Comparison of ENCODE assay signal across 15 cellular contexts in genomic region chr12:112839386-112839972, GRCh38. TPM values are rescaled to one million over a fixed set of nuclear protein-coding genes. Genes with fewer than 3 reads are reported as not detected.
DNase-seq lines count a peak whose midpoint lies in the region; TF ChIP-seq lines count a peak whose summit lies in the region.
"Had no signal": no experiment of that assay in that cellular context is flagged by ENCODE, and none has a peak within 500 bp of the region (broad histone marks: within the 10 kb centered on the region; RNA-seq: fewer than 3 reads in every experiment).

No MANE protein-coding gene starts in this region.

- no peak overlapping the region for H3K27ac Mint-ChIP-seq in activated T-helper 1 cell treated with anti-CD3 and anti-CD28 coated beads, Interleukin-12 subunit alpha, Interleukin-12 subunit beta, Interleukin-2, Interleukin-4 antibody, amounts not matched to agents 30 ng/mL and 10 ng/mL and 1 ng/mL, durations not matched to agents 14 hours and 24 hours and 36 hours
- H3K27ac Mint-ChIP-seq: activated CD4-positive, alpha-beta T cell treated with anti-CD3 and anti-CD28 coated beads, Interleukin-2, amount 10 ng/mL, durations not matched to agents 7 days and 5 days had no signal

- H4K20me1 ChIP-seq in fibroblast of lung (ENCODE audit: control insufficient read depth, extremely low read depth, insufficient read depth, low read length) (no peaks in the 10 kb centered on the region), smooth muscle cell (ENCODE audit: low read depth) (no peaks in the 10 kb centered on the region)

- H3K4me3 Mint-ChIP-seq in activated T-helper 1 cell treated with anti-CD3 and anti-CD28 coated beads, Interleukin-12 subunit alpha, Interleukin-12 subunit beta, Interleukin-2, Interleukin-4 antibody, amounts not matched to agents 30 ng/mL and 10 ng/mL and 1 ng/mL, durations not matched to agents 14 hours and 24 hours and 36 hours = no peak overlapping the region
- H3K4me3 Mint-ChIP-seq: activated CD4-positive, alpha-beta T cell treated with anti-CD3 and anti-CD28 coated beads, Interleukin-2, amount 10 ng/mL, durations not matched to agents 7 days and 5 days had no signal

- peaks cover 5% of the 10 kb centered on the region for H3F3A ChIP-seq in smooth muscle cell (ENCODE audit: low read depth)

- TF ChIP-seq CTCF in fibroblast of lung (conservative IDR thresholded peaks at IDR 0.05 in 1 of 2, IDR thresholded peaks at IDR 0.05 in 1 of 2; ENCODE audit: low read depth in 1 of 2, low read length in 2 of 2) (no peak), smooth muscle cell (IDR thresholded peaks at IDR 0.05; ENCODE audit: borderline replicate concordance, insufficient read depth, poor library complexity, severe bottlenecking) (no peak)

- H3K36me3 ChIP-seq in SK-N-MC (ENCODE audit: insufficient read depth, low read length) (no peaks in the 10 kb centered on the region), fibroblast of lung (ENCODE audit: control insufficient read depth, insufficient read depth, low read length) (no peaks in the 10 kb centered on the region), smooth muscle cell (ENCODE audit: low read depth) (no peaks in the 10 kb centered on the region), HAP-1 (replicated peaks) (no peaks in the 10 kb centered on the region)

- H3K27me3 ChIP-seq in fibroblast of lung (ENCODE audit: control insufficient read depth, insufficient read depth, low read length) (no peaks in the 10 kb centered on the region), smooth muscle cell (ENCODE audit: low read depth) (no peaks in the 10 kb centered on the region), HAP-1 (ENCODE audit: low read depth) (peaks cover 14% of the 10 kb centered on the region)

- H3K9me3 Mint-ChIP-seq in activated T-helper 1 cell treated with anti-CD3 and anti-CD28 coated beads, Interleukin-12 subunit alpha, Interleukin-12 subunit beta, Interleukin-2, Interleukin-4 antibody, amounts not matched to agents 30 ng/mL and 10 ng/mL and 1 ng/mL, durations not matched to agents 14 hours and 24 hours and 36 hours = no peaks in the 10 kb centered on the region
- H3K9me3 Mint-ChIP-seq: activated CD4-positive, alpha-beta T cell treated with anti-CD3 and anti-CD28 coated beads, Interleukin-2, amount 10 ng/mL, durations not matched to agents 7 days and 5 days had no signal

- H3K9ac ChIP-seq in SK-N-MC (ENCODE audit: insufficient read length) (no peak overlapping the region), fibroblast of lung (ENCODE audit: insufficient read depth, low read length) (no peak overlapping the region), smooth muscle cell (ENCODE audit: low read depth) (no peak overlapping the region)

- H3K9me3 ChIP-seq in SK-N-MC (ENCODE audit: low read depth, low read length) = no peaks in the 10 kb centered on the region
- no peaks in the 10 kb centered on the region for H3K9me3 ChIP-seq in fibroblast of lung (ENCODE audit: control insufficient read depth, insufficient read depth, low read depth, low read length)
- no peaks in the 10 kb centered on the region for H3K9me3 ChIP-seq in smooth muscle cell (replicated peaks; ENCODE audit: low read depth)
- H3K9me3 ChIP-seq in HAP-1 = no peaks in the 10 kb centered on the region

- intact Hi-C loops in activated T-helper 1 cell treated with anti-CD3 and anti-CD28 coated beads, Interleukin-12 subunit alpha, Interleukin-12 subunit beta, Interleukin-2, Interleukin-4 antibody, amounts not matched to agents 30 ng/mL and 10 ng/mL and 1 ng/mL, durations not matched to agents 14 hours and 24 hours and 36 hours (cut with micrococcal nuclease) = no loop called here

- no peak overlapping the region for H2AFZ ChIP-seq in fibroblast of lung (ENCODE audit: low read length)
- H2AFZ ChIP-seq in smooth muscle cell (ENCODE audit: low read depth) = no peak overlapping the region

- H3K4me3 ChIP-seq in SK-N-MC (no peak overlapping the region), fibroblast of lung (replicated peaks in 1 of 4; ENCODE audit: control extremely low read depth in 1 of 4, insufficient read depth in 1 of 4, low read depth in 3 of 4, low read length in 4 of 4) (no peak overlapping the region), smooth muscle cell (no peak overlapping the region), HAP-1 (no peak overlapping the region)

- no peak overlapping the region for H3K4me2 ChIP-seq in fibroblast of lung (ENCODE audit: extremely low read depth, insufficient read depth, low read length)
- peak overlapping the region; percentile 48 for H3K4me2 ChIP-seq in smooth muscle cell

- peaks cover 13% of the 10 kb centered on the region for H3K27me3 Mint-ChIP-seq in activated T-helper 1 cell treated with anti-CD3 and anti-CD28 coated beads, Interleukin-12 subunit alpha, Interleukin-12 subunit beta, Interleukin-2, Interleukin-4 antibody, amounts not matched to agents 30 ng/mL and 10 ng/mL and 1 ng/mL, durations not matched to agents 14 hours and 24 hours and 36 hours (ENCODE audit: insufficient read depth)

- DNase-seq in HPDE6-E6E7 (ENCODE audit: extremely low spot score) = peak; percentile 54
- no peak for DNase-seq in SK-N-MC (ENCODE audit: low read depth, low spot score)
- peak; percentile 4 to 87 for DNase-seq in fibroblast of lung (ENCODE audit: low read depth in 2 of 2)
- DNase-seq in smooth muscle cell (lab: John Stamatoyannopoulos, UW; ENCODE audit: unreplicated experiment) = no peak
- DNase-seq in activated T-helper 1 cell treated with anti-CD3 and anti-CD28 coated beads, Interleukin-12 subunit alpha, Interleukin-12 subunit beta, Interleukin-2, Interleukin-4 antibody, amounts not matched to agents 30 ng/mL and 10 ng/mL and 1 ng/mL, durations not matched to agents 14 hours and 24 hours and 36 hours (ENCODE audit: low spot score) = no peak
- no peak for DNase-seq in HAP-1 (ENCODE audit: low spot score in 2 of 2)
- DNase-seq in superior temporal gyrus (ENCODE audit: extremely low spot score) = no peak
- no peak for DNase-seq in NCI-H1105 (lab: John Stamatoyannopoulos, UW)
- DNase-seq: activated CD4-positive, alpha-beta T cell treated with anti-CD3 and anti-CD28 coated beads, Interleukin-2, amount 10 ng/mL, durations not matched to agents 7 days and 5 days; activated naive CD4-positive, alpha-beta T cell; GDM1; NCI-H1930; occipital lobe; stimulated activated CD4-positive, alpha-beta T cell treated with anti-CD3 and anti-CD28 coated beads, Interleukin-4, amount 100 ng/mL, for 1 hour had no signal

- 39% methylated on average over 5 of the region's 5 CpGs for whole genome bisulfite sequencing in smooth muscle cell (ENCODE audit: low lambda C conversion rate)

- H3K4me1 Mint-ChIP-seq in activated T-helper 1 cell treated with anti-CD3 and anti-CD28 coated beads, Interleukin-12 subunit alpha, Interleukin-12 subunit beta, Interleukin-2, Interleukin-4 antibody, amounts not matched to agents 30 ng/mL and 10 ng/mL and 1 ng/mL, durations not matched to agents 14 hours and 24 hours and 36 hours (ENCODE audit: low read depth) = no peaks in the 10 kb centered on the region
- H3K4me1 Mint-ChIP-seq: activated CD4-positive, alpha-beta T cell treated with anti-CD3 and anti-CD28 coated beads, Interleukin-2, amount 10 ng/mL, durations not matched to agents 7 days and 5 days had no signal

- H3K27ac ChIP-seq in SK-N-MC = 0 out of 2 replicates have a peak overlapping the region, but pooled peaks have one; percentile 23
- H3K27ac ChIP-seq in fibroblast of lung (ENCODE audit: insufficient read depth, low read length) = no peak overlapping the region
- peak overlapping the region; percentile 75 for H3K27ac ChIP-seq in smooth muscle cell (ENCODE audit: low read depth)

- no peaks in the 10 kb centered on the region for H3K79me2 ChIP-seq in fibroblast of lung (ENCODE audit: control insufficient read depth, insufficient read depth, low read length)
- H3K79me2 ChIP-seq in smooth muscle cell (ENCODE audit: low read depth) = no peaks in the 10 kb centered on the region

- in situ Hi-C loops in HAP-1 (cut with MboI; ENCODE audit: low sequenced_read_pairs) = no loop called here

- H3K36me3 Mint-ChIP-seq in activated T-helper 1 cell treated with anti-CD3 and anti-CD28 coated beads, Interleukin-12 subunit alpha, Interleukin-12 subunit beta, Interleukin-2, Interleukin-4 antibody, amounts not matched to agents 30 ng/mL and 10 ng/mL and 1 ng/mL, durations not matched to agents 14 hours and 24 hours and 36 hours (ENCODE audit: low read depth) = no peaks in the 10 kb centered on the region

- peaks cover 2% of the 10 kb centered on the region for H3K4me1 ChIP-seq in fibroblast of lung (ENCODE audit: control insufficient read depth, extremely low read depth, insufficient read depth, low read length)
- no peaks in the 10 kb centered on the region for H3K4me1 ChIP-seq in smooth muscle cell (ENCODE audit: low read depth)
- no peaks in the 10 kb centered on the region for H3K4me1 ChIP-seq in HAP-1

RNA-seq across cellular contexts. Expression of gene RPH3A, which starts 47.9 kb away (rescaled TPM):
- total RNA-seq in fibroblast of lung (not detected in 2 replicates), smooth muscle cell (not detected in 2 replicates)
- polyA plus RNA-seq in fibroblast of lung (not detected in 2 replicates), smooth muscle cell (not detected in 2 replicates)
- polyA plus RNA-seq in fibroblast of lung (2012) = not detected in 2 replicates
- not detected in 2 replicates for polyA minus RNA-seq in fibroblast of lung (ENCODE audit: low replicate concordance)
- total RNA-seq in activated T-helper 1 cell treated with anti-CD3 and anti-CD28 coated beads, Interleukin-12 subunit alpha, Interleukin-12 subunit beta, Interleukin-2, Interleukin-4 antibody, amounts not matched to agents 30 ng/mL and 10 ng/mL and 1 ng/mL, durations not matched to agents 14 hours and 24 hours and 36 hours = not detected in 2 replicates
- total RNA-seq: activated CD4-positive, alpha-beta T cell treated with anti-CD3 and anti-CD28 coated beads, Interleukin-2, amount 10 ng/mL, durations not matched to agents 7 days and 5 days; left lobe of liver had no signal

Comparison
In these comparisons a context has a peak if more than half of its experiments do, and no peak if none do; other contexts are left out.
1. DNase-seq: peak in HPDE6-E6E7 (single experiment) and fibroblast of lung (2 of 2); none in SK-N-MC (single experiment), smooth muscle cell (single experiment), activated T-helper 1 cell treated with anti-CD3 and anti-CD28 coated beads, Interleukin-12 subunit alpha, Interleukin-12 subunit beta, Interleukin-2, Interleukin-4 antibody, amounts not matched to agents 30 ng/mL and 10 ng/mL and 1 ng/mL, durations not matched to agents 14 hours and 24 hours and 36 hours (single experiment), HAP-1 (0 of 2), superior temporal gyrus (single experiment) and NCI-H1105 (single experiment).